Comparison of ENCODE assay signal across 18 cellular contexts in genomic region chr1:193404236-193404635, GRCh38.
DNase-seq lines count a peak whose midpoint lies in the region; ATAC-seq, FAIRE-seq and TF ChIP-seq lines count a peak whose summit lies in the region.
"Had no signal": no experiment of that assay in that cellular context is flagged by ENCODE, and none has a peak within 500 bp of the region (broad histone marks: within the 10 kb centered on the region; RNA-seq: fewer than 3 reads in every experiment).

No MANE protein-coding gene starts in this region.

- no TSS peak for BruUV-seq in PC-9 (replicated peaks; lab: Mats Ljungman, UMichigan)

- H3K4me1 Mint-ChIP-seq in astrocyte (ENCODE audit: low read depth, unreplicated experiment) = peaks cover 9% of the 10 kb centered on the region

- H3K27me3 ChIP-seq in astrocyte (ENCODE audit: insufficient read depth, low read length) = no peaks in the 10 kb centered on the region
- no peaks in the 10 kb centered on the region for H3K27me3 ChIP-seq in PC-9 (ENCODE audit: insufficient read depth, low read depth)
- H3K27me3 ChIP-seq: BE2C had no signal

- H3K9ac ChIP-seq in astrocyte (ENCODE audit: low read length) = no peak overlapping the region

- no peak overlapping the region for H3K27ac Mint-ChIP-seq in astrocyte (ENCODE audit: unreplicated experiment)
- H3K27ac Mint-ChIP-seq: H9 had no signal

- peak; percentile 61 for DNase-seq in NCI-H1048 (lab: John Stamatoyannopoulos, UW)
- peak; percentile 31 for DNase-seq in astrocyte (ENCODE audit: low read depth)
- peak; percentile 26 for DNase-seq in mucosa of gallbladder (ENCODE audit: low spot score)
- DNase-seq in stimulated activated naive CD8-positive, alpha-beta T cell treated with anti-CD3 and anti-CD28 coated beads, Interleukin-15, Interleukin-2, amounts not matched to agents 100 U/mL and 50 U/mL, for 24 hours = no peak
- DNase-seq in T-helper 2 cell = no peak
- no peak for DNase-seq in PC-9
- DNase-seq in SHP77 (lab: John Stamatoyannopoulos, UW) = no peak
- DNase-seq: BE2C; CD4-positive, alpha-beta memory T cell; COR-L47; DMS53; GF-D8; GOT3; H9 had no signal

- CTCF ChIA-PET in PC-9 (lab: Charles Lee) = no interaction called here

- H3K27ac ChIP-seq in astrocyte (ENCODE audit: low read depth, low read length) (no peak overlapping the region), PC-9 (no peak overlapping the region)
- H3K27ac ChIP-seq: A549, C4-2B had no signal

- H3K79me2 ChIP-seq in astrocyte (ENCODE audit: insufficient read depth, low read length) = no peaks in the 10 kb centered on the region
- H3K79me2 ChIP-seq in PC-9 (ENCODE audit: low read depth) = no peaks in the 10 kb centered on the region

- H4K20me1 ChIP-seq in astrocyte (ENCODE audit: insufficient read depth, low read length) (no peaks in the 10 kb centered on the region), PC-9 (ENCODE audit: insufficient read depth) (no peaks in the 10 kb centered on the region)

- no peaks in the 10 kb centered on the region for H3F3A ChIP-seq in PC-9 (ENCODE audit: insufficient read depth, low read depth)

- H3K4me3 ChIP-seq in astrocyte (ENCODE audit: insufficient read depth, low read depth, low read length) = no peak overlapping the region
- H3K4me3 ChIP-seq in PC-9 = no peak overlapping the region
- H3K4me3 ChIP-seq: A549 had no signal

- TF ChIP-seq CTCF in astrocyte (IDR thresholded peaks at IDR 0.05; ENCODE audit: insufficient read depth, low read depth, low read length) (no peak), PC-9 (conservative IDR thresholded peaks at IDR 0.05) (no peak)

- H3K9me3 Mint-ChIP-seq in astrocyte (ENCODE audit: unreplicated experiment) = no peaks in the 10 kb centered on the region
- H3K9me3 Mint-ChIP-seq: H9 had no signal

- no peaks in the 10 kb centered on the region for H3K27me3 Mint-ChIP-seq in astrocyte (ENCODE audit: low read depth, unreplicated experiment)
- H3K27me3 Mint-ChIP-seq: CD4-positive, alpha-beta memory T cell had no signal

- H3K4me3 Mint-ChIP-seq in astrocyte (ENCODE audit: unreplicated experiment) = no peak overlapping the region
- H3K4me3 Mint-ChIP-seq: CD4-positive, alpha-beta memory T cell; H9 had no signal

- intact Hi-C loops in PC-9 (cut with micrococcal nuclease; ENCODE audit: unreplicated experiment) = loop anchor here (10.0 kb wide), 1 partner anchor 219 kb away; the partner anchor contains the start of gene B3GALT2

- ATAC-seq in stimulated activated naive CD8-positive, alpha-beta T cell treated with anti-CD3 and anti-CD28 coated beads, Interleukin-15, Interleukin-2, amounts not matched to agents 100 U/mL and 50 U/mL, for 24 hours = peak; percentile 46
- ATAC-seq: A549, HepG2 had no signal

- H3K4me2 ChIP-seq in astrocyte (ENCODE audit: low read length) = no peak overlapping the region
- no peak overlapping the region for H3K4me2 ChIP-seq in PC-9
- H3K4me2 ChIP-seq: A549 had no signal

- H3K36me3 ChIP-seq in astrocyte (ENCODE audit: insufficient read depth, low read length) (no peaks in the 10 kb centered on the region), PC-9 (ENCODE audit: low read depth) (no peaks in the 10 kb centered on the region)
- H3K36me3 ChIP-seq: BE2C had no signal

- H3K4me1 ChIP-seq in astrocyte (ENCODE audit: insufficient read depth, low read length) (no peaks in the 10 kb centered on the region), PC-9 (replicated peaks; ENCODE audit: insufficient read depth) (no peaks in the 10 kb centered on the region)
- H3K4me1 ChIP-seq: BE2C had no signal

- no peaks in the 10 kb centered on the region for H3K9me2 ChIP-seq in PC-9 (ENCODE audit: insufficient read depth)

- FAIRE-seq in astrocyte (lab: Jason Lieb, UNC) = no peak
- FAIRE-seq: A549, GM19239, HepG2 had no signal

- H3K9me3 ChIP-seq in astrocyte (ENCODE audit: insufficient read depth, low read depth, low read length) = no peaks in the 10 kb centered on the region
- no peaks in the 10 kb centered on the region for H3K9me3 ChIP-seq in PC-9 (ENCODE audit: insufficient read depth, low read depth)
- H3K9me3 ChIP-seq: A549, BE2C had no signal

- no peak overlapping the region for H2AFZ ChIP-seq in astrocyte (ENCODE audit: low read depth, low read length)
- H2AFZ ChIP-seq in PC-9 = no peak overlapping the region

- POLR2A ChIA-PET in PC-9 (lab: Charles Lee; ENCODE audit: unreplicated experiment) = no interaction called here

- no peaks in the 10 kb centered on the region for H3K36me3 Mint-ChIP-seq in astrocyte (ENCODE audit: low read depth, unreplicated experiment)

Comparison
In these comparisons a context has a peak if more than half of its experiments do, and no peak if none do; other contexts are left out.
1. DNase-seq: peak in NCI-H1048 (single experiment), astrocyte (single experiment) and mucosa of gallbladder (single experiment); none in stimulated activated naive CD8-positive, alpha-beta T cell treated with anti-CD3 and anti-CD28 coated beads, Interleukin-15, Interleukin-2, amounts not matched to agents 100 U/mL and 50 U/mL, for 24 hours (single experiment), T-helper 2 cell (0 of 5), PC-9 (0 of 2) and SHP77 (0 of 2).